In the genomic region with DNA sequence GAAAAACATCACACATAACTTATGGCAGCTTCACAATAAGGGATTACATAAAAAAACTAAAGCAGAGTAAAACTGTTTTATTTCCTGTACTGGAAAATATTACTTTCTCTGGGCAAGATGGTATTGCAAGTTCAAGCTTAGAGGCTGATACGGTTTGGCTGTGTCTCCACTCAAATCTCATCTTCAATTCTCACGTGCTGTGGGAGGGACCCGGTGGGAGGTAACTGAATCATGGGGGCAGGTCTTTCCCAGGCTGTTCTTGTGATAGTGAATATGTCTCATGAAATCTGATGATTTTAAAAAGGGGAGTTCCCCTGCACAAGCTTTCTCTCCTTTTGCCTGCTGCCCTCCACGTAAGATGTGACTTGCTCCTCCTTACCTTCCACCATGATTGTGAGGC, we compare ENCODE assay signal across 14 cellular contexts. TPM values are rescaled to one million over a fixed set of nuclear protein-coding genes. Genes with fewer than 3 reads are reported as not detected.
DNase-seq lines count a peak whose midpoint lies in the region; ATAC-seq and TF ChIP-seq lines count a peak whose summit lies in the region.
"Had no signal": no experiment of that assay in that cellular context is flagged by ENCODE, and none has a peak within 500 bp of the region (broad histone marks: within the 10 kb centered on the region; RNA-seq: fewer than 3 reads in every experiment).

No MANE protein-coding gene starts in this region.

- POLR2A ChIA-PET in activated CD8-positive, alpha-beta T cell treated with anti-CD3 and anti-CD28 coated beads for 36 hours (lab: Charles Lee) = interaction anchor here (0.6 to 1.5 kb wide), 2 partner anchors 12 to 17 kb away, joined by 3 read pairs; no protein-coding TSS in a partner anchor
- POLR2A ChIA-PET in activated CD8-positive, alpha-beta T cell treated with anti-CD3 and anti-CD28 coated beads, Interleukin-2, amount 10 ng/mL, durations not matched to agents 7 days and 5 days (lab: Charles Lee) = no interaction called here

- peaks cover 59% of the 10 kb centered on the region for H3K36me3 Mint-ChIP-seq in activated CD8-positive, alpha-beta T cell treated with anti-CD3 and anti-CD28 coated beads for 36 hours (ENCODE audit: low read depth)
- H3K36me3 Mint-ChIP-seq in activated CD8-positive, alpha-beta T cell treated with anti-CD3 and anti-CD28 coated beads, Interleukin-2, amount 10 ng/mL, durations not matched to agents 7 days and 5 days (ENCODE audit: low read depth) = peaks cover 63% of the 10 kb centered on the region
- H3K36me3 Mint-ChIP-seq in dendritic cell treated with granulocyte-macrophage colony-stimulating factor and Interleukin-4, amounts not matched to agents 40 ng/mL and 50 ng/mL, for 4 days (ENCODE audit: low read depth) = peaks cover 92% of the 10 kb centered on the region

- H3K4me3 Mint-ChIP-seq in activated CD8-positive, alpha-beta T cell treated with anti-CD3 and anti-CD28 coated beads for 36 hours = no peak overlapping the region
- no peak overlapping the region for H3K4me3 Mint-ChIP-seq in activated CD8-positive, alpha-beta T cell treated with anti-CD3 and anti-CD28 coated beads, Interleukin-2, amount 10 ng/mL, durations not matched to agents 7 days and 5 days
- peak overlapping the region; percentile 14 for H3K4me3 Mint-ChIP-seq in dendritic cell treated with granulocyte-macrophage colony-stimulating factor and Interleukin-4, amounts not matched to agents 40 ng/mL and 50 ng/mL, for 4 days

- no peaks in the 10 kb centered on the region for H3K27me3 Mint-ChIP-seq in activated CD8-positive, alpha-beta T cell treated with anti-CD3 and anti-CD28 coated beads for 36 hours
- H3K27me3 Mint-ChIP-seq in activated CD8-positive, alpha-beta T cell treated with anti-CD3 and anti-CD28 coated beads, Interleukin-2, amount 10 ng/mL, durations not matched to agents 7 days and 5 days (ENCODE audit: low read depth) = no peaks in the 10 kb centered on the region
- no peaks in the 10 kb centered on the region for H3K27me3 Mint-ChIP-seq in dendritic cell treated with granulocyte-macrophage colony-stimulating factor and Interleukin-4, amounts not matched to agents 40 ng/mL and 50 ng/mL, for 4 days

- CTCF ChIA-PET in activated CD8-positive, alpha-beta T cell treated with anti-CD3 and anti-CD28 coated beads for 36 hours (lab: Charles Lee) = interaction anchor here (1.4 kb wide), 1 partner anchor 34 kb away, joined by 5 read pairs; no protein-coding TSS in a partner anchor
- CTCF ChIA-PET in activated CD8-positive, alpha-beta T cell treated with anti-CD3 and anti-CD28 coated beads, Interleukin-2, amount 10 ng/mL, durations not matched to agents 7 days and 5 days (lab: Charles Lee) = no interaction called here

- H3K27ac Mint-ChIP-seq in activated CD8-positive, alpha-beta T cell treated with anti-CD3 and anti-CD28 coated beads for 36 hours = peak overlapping the region; percentile 88
- H3K27ac Mint-ChIP-seq in activated CD8-positive, alpha-beta T cell treated with anti-CD3 and anti-CD28 coated beads, Interleukin-2, amount 10 ng/mL, durations not matched to agents 7 days and 5 days = no peak overlapping the region
- H3K27ac Mint-ChIP-seq in dendritic cell treated with granulocyte-macrophage colony-stimulating factor and Interleukin-4, amounts not matched to agents 40 ng/mL and 50 ng/mL, for 4 days = peak overlapping the region; percentile 43

- ATAC-seq in activated CD8-positive, alpha-beta T cell treated with anti-CD3 and anti-CD28 coated beads for 36 hours = peak; percentile 31
- ATAC-seq in activated CD8-positive, alpha-beta T cell treated with anti-CD3 and anti-CD28 coated beads, Interleukin-2, amount 10 ng/mL, durations not matched to agents 7 days and 5 days = no peak
- ATAC-seq in HG03439 (IDR thresholded peaks at IDR 0.05; ENCODE audit: unreplicated experiment) = no peak
- ATAC-seq: right cardiac atrium, Right ventricle myocardium inferior had no signal

- H3K9me3 Mint-ChIP-seq in activated CD8-positive, alpha-beta T cell treated with anti-CD3 and anti-CD28 coated beads for 36 hours = peaks cover 9% of the 10 kb centered on the region
- no peaks in the 10 kb centered on the region for H3K9me3 Mint-ChIP-seq in activated CD8-positive, alpha-beta T cell treated with anti-CD3 and anti-CD28 coated beads, Interleukin-2, amount 10 ng/mL, durations not matched to agents 7 days and 5 days (ENCODE audit: insufficient read depth)
- no peaks in the 10 kb centered on the region for H3K9me3 Mint-ChIP-seq in dendritic cell treated with granulocyte-macrophage colony-stimulating factor and Interleukin-4, amounts not matched to agents 40 ng/mL and 50 ng/mL, for 4 days

- intact Hi-C loops in activated CD8-positive, alpha-beta T cell treated with anti-CD3 and anti-CD28 coated beads for 36 hours (cut with micrococcal nuclease) = no loop called here
- intact Hi-C loops in dendritic cell treated with granulocyte-macrophage colony-stimulating factor and Interleukin-4, amounts not matched to agents 40 ng/mL and 50 ng/mL, for 4 days (cut with micrococcal nuclease) = no loop called here

- peaks cover 41% of the 10 kb centered on the region for H3K4me1 Mint-ChIP-seq in activated CD8-positive, alpha-beta T cell treated with anti-CD3 and anti-CD28 coated beads for 36 hours (ENCODE audit: low read depth)
- peaks cover 38% of the 10 kb centered on the region for H3K4me1 Mint-ChIP-seq in activated CD8-positive, alpha-beta T cell treated with anti-CD3 and anti-CD28 coated beads, Interleukin-2, amount 10 ng/mL, durations not matched to agents 7 days and 5 days (ENCODE audit: low read depth)
- H3K4me1 Mint-ChIP-seq in dendritic cell treated with granulocyte-macrophage colony-stimulating factor and Interleukin-4, amounts not matched to agents 40 ng/mL and 50 ng/mL, for 4 days (ENCODE audit: low read depth) = peaks cover 77% of the 10 kb centered on the region

- TF ChIP-seq CTCF in activated CD8-positive, alpha-beta T cell treated with anti-CD3 and anti-CD28 coated beads for 36 hours (IDR thresholded peaks at IDR 0.05) = no peak

- DNase-seq in activated CD8-positive, alpha-beta T cell treated with anti-CD3 and anti-CD28 coated beads for 36 hours = peak; percentile 74
- DNase-seq in activated CD8-positive, alpha-beta T cell treated with anti-CD3 and anti-CD28 coated beads, Interleukin-2, amount 10 ng/mL, durations not matched to agents 7 days and 5 days = no peak
- peak; percentile 63 to 66 for DNase-seq in activated CD4-positive, alpha-beta T cell treated with anti-CD3 and anti-CD28 coated beads, Interleukin-2, amount 50 U/mL, for 48 hours
- DNase-seq in stimulated activated CD8-positive, alpha-beta memory T cell treated with anti-CD3 and anti-CD28 coated beads, Interleukin-4, amount 100 ng/mL, for 48 hours = peak; percentile 61
- DNase-seq in AG20443 (ENCODE audit: low spot score) (no peak), NCI-H2196 (lab: John Stamatoyannopoulos, UW; ENCODE audit: unreplicated experiment) (no peak)
- DNase-seq: effector CD4-positive, alpha-beta T cell; NCI-H187; T-helper 9 cell; testis had no signal

RNA-seq across cellular contexts. Expression of a gene that starts 5.1 kb away (rescaled TPM):
- 1 to 10 TPM; 2.7 to 3.5 TPM for total RNA-seq in activated CD8-positive, alpha-beta T cell treated with anti-CD3 and anti-CD28 coated beads for 36 hours
- 1 to 10 TPM; 3.3 to 3.8 TPM for total RNA-seq in activated CD8-positive, alpha-beta T cell treated with anti-CD3 and anti-CD28 coated beads, Interleukin-2, amount 10 ng/mL, durations not matched to agents 7 days and 5 days

RNA-seq across cellular contexts. Expression of a gene that starts 19.2 kb away (rescaled TPM):
- 10 to 100 TPM; 29.3 to 31.4 TPM for total RNA-seq in activated CD8-positive, alpha-beta T cell treated with anti-CD3 and anti-CD28 coated beads for 36 hours
- total RNA-seq in activated CD8-positive, alpha-beta T cell treated with anti-CD3 and anti-CD28 coated beads, Interleukin-2, amount 10 ng/mL, durations not matched to agents 7 days and 5 days = 10 to 100 TPM; 19.1 to 21.1 TPM

Comparison
In these comparisons a context has a peak if more than half of its experiments do, and no peak if none do; other contexts are left out.
1. DNase-seq: peak in activated CD8-positive, alpha-beta T cell treated with anti-CD3 and anti-CD28 coated beads for 36 hours (single experiment), activated CD4-positive, alpha-beta T cell treated with anti-CD3 and anti-CD28 coated beads, Interleukin-2, amount 50 U/mL, for 48 hours (2 of 2) and stimulated activated CD8-positive, alpha-beta memory T cell treated with anti-CD3 and anti-CD28 coated beads, Interleukin-4, amount 100 ng/mL, for 48 hours (single experiment); none in activated CD8-positive, alpha-beta T cell treated with anti-CD3 and anti-CD28 coated beads, Interleukin-2, amount 10 ng/mL, durations not matched to agents 7 days and 5 days (single experiment), AG20443 (single experiment) and NCI-H2196 (single experiment).